ENCODE assay signal across 8 cellular contexts in genomic region chr16:55370762-55371482, GRCh38. TPM values are rescaled to one million over a fixed set of nuclear protein-coding genes. Genes with fewer than 3 reads are reported as not detected.
A peak's percentile ranks its signal among the peaks of the same experiment; 100 is the strongest.
DNase-seq lines count a peak whose midpoint lies in the region; ATAC-seq and TF ChIP-seq lines count a peak whose summit lies in the region.

No MANE protein-coding gene starts in this region.

- H3K27ac Mint-ChIP-seq in activated CD8-positive, alpha-beta T cell treated with anti-CD3 and anti-CD28 coated beads for 36 hours, result no peak overlapping the region
- H3K27ac Mint-ChIP-seq in activated CD8-positive, alpha-beta T cell treated with anti-CD3 and anti-CD28 coated beads, Interleukin-2, amount 10 ng/mL, durations not matched to agents 7 days and 5 days, result no peak overlapping the region
- H3K27ac Mint-ChIP-seq in type B pancreatic cell, result no peak overlapping the region

- intact Hi-C loops in activated CD8-positive, alpha-beta T cell treated with anti-CD3 and anti-CD28 coated beads for 36 hours (cut with micrococcal nuclease), result loop anchor here (10.0 kb wide), 1 partner anchor 56 kb away; no protein-coding TSS in a partner anchor

- peak; percentile 24 for DNase-seq in activated CD8-positive, alpha-beta T cell treated with anti-CD3 and anti-CD28 coated beads for 36 hours
- DNase-seq in activated CD8-positive, alpha-beta T cell treated with anti-CD3 and anti-CD28 coated beads, Interleukin-2, amount 10 ng/mL, durations not matched to agents 7 days and 5 days, result no peak
- peak; percentile 2 for DNase-seq in NCI-H510A (lab: John Stamatoyannopoulos, UW)
- peak; percentile 84 for DNase-seq in coronary artery (ENCODE audit: low spot score)
- DNase-seq in left lobe of liver (ENCODE audit: low spot score), result no peak
- peak; percentile 80 for DNase-seq in type B pancreatic cell (ENCODE audit: extremely low spot score, unreplicated experiment)
- no peak for DNase-seq in activated gamma-delta T cell (lab: John Stamatoyannopoulos, UW)
- DNase-seq in NCI-H2196 treated with DMSO at 0.1 percent for 48 hours (lab: John Stamatoyannopoulos, UW; ENCODE audit: unreplicated experiment), result no peak

- no peaks in the 10 kb centered on the region for H3K36me3 Mint-ChIP-seq in activated CD8-positive, alpha-beta T cell treated with anti-CD3 and anti-CD28 coated beads for 36 hours (ENCODE audit: low read depth)
- no peaks in the 10 kb centered on the region for H3K36me3 Mint-ChIP-seq in activated CD8-positive, alpha-beta T cell treated with anti-CD3 and anti-CD28 coated beads, Interleukin-2, amount 10 ng/mL, durations not matched to agents 7 days and 5 days (ENCODE audit: low read depth)
- no peaks in the 10 kb centered on the region for H3K36me3 Mint-ChIP-seq in type B pancreatic cell

- peak overlapping the region; percentile 27 for H3K4me3 ChIP-seq in coronary artery

- H3K4me3 Mint-ChIP-seq in activated CD8-positive, alpha-beta T cell treated with anti-CD3 and anti-CD28 coated beads for 36 hours, result no peak overlapping the region
- no peak overlapping the region for H3K4me3 Mint-ChIP-seq in activated CD8-positive, alpha-beta T cell treated with anti-CD3 and anti-CD28 coated beads, Interleukin-2, amount 10 ng/mL, durations not matched to agents 7 days and 5 days
- peak overlapping the region; percentile 54 for H3K4me3 Mint-ChIP-seq in type B pancreatic cell

- CTCF ChIA-PET in activated CD8-positive, alpha-beta T cell treated with anti-CD3 and anti-CD28 coated beads for 36 hours (lab: Charles Lee), result no interaction called here
- CTCF ChIA-PET in activated CD8-positive, alpha-beta T cell treated with anti-CD3 and anti-CD28 coated beads, Interleukin-2, amount 10 ng/mL, durations not matched to agents 7 days and 5 days (lab: Charles Lee), result no interaction called here

- ATAC-seq in activated CD8-positive, alpha-beta T cell treated with anti-CD3 and anti-CD28 coated beads for 36 hours, result no peak
- ATAC-seq in activated CD8-positive, alpha-beta T cell treated with anti-CD3 and anti-CD28 coated beads, Interleukin-2, amount 10 ng/mL, durations not matched to agents 7 days and 5 days, result no peak
- peak; percentile 70 for ATAC-seq in left lobe of liver

- H3K27ac ChIP-seq in coronary artery, result peak overlapping the region in 1 of 2 donors; percentile 4

- H3K4me1 Mint-ChIP-seq in activated CD8-positive, alpha-beta T cell treated with anti-CD3 and anti-CD28 coated beads for 36 hours (ENCODE audit: low read depth), result no peaks in the 10 kb centered on the region
- no peaks in the 10 kb centered on the region for H3K4me1 Mint-ChIP-seq in activated CD8-positive, alpha-beta T cell treated with anti-CD3 and anti-CD28 coated beads, Interleukin-2, amount 10 ng/mL, durations not matched to agents 7 days and 5 days (ENCODE audit: low read depth)
- H3K4me1 Mint-ChIP-seq in type B pancreatic cell (ENCODE audit: unreplicated experiment), result peaks cover 23% of the 10 kb centered on the region

- no peak for TF ChIP-seq CTCF in activated CD8-positive, alpha-beta T cell treated with anti-CD3 and anti-CD28 coated beads for 36 hours (IDR thresholded peaks at IDR 0.05)
- peak; percentile 30 for TF ChIP-seq CTCF in coronary artery (IDR thresholded peaks at IDR 0.05)
- peak; percentile 70 for TF ChIP-seq CTCF in type B pancreatic cell (conservative IDR thresholded peaks at IDR 0.05)

- H3K27me3 Mint-ChIP-seq in activated CD8-positive, alpha-beta T cell treated with anti-CD3 and anti-CD28 coated beads for 36 hours, result peaks cover 29% of the 10 kb centered on the region
- peaks cover 22% of the 10 kb centered on the region for H3K27me3 Mint-ChIP-seq in activated CD8-positive, alpha-beta T cell treated with anti-CD3 and anti-CD28 coated beads, Interleukin-2, amount 10 ng/mL, durations not matched to agents 7 days and 5 days (ENCODE audit: low read depth)
- H3K27me3 Mint-ChIP-seq in type B pancreatic cell, result peaks cover 68% of the 10 kb centered on the region

- POLR2A ChIA-PET in activated CD8-positive, alpha-beta T cell treated with anti-CD3 and anti-CD28 coated beads for 36 hours (lab: Charles Lee), result no interaction called here
- POLR2A ChIA-PET in activated CD8-positive, alpha-beta T cell treated with anti-CD3 and anti-CD28 coated beads, Interleukin-2, amount 10 ng/mL, durations not matched to agents 7 days and 5 days (lab: Charles Lee), result no interaction called here

- no peaks in the 10 kb centered on the region for H3K9me3 Mint-ChIP-seq in activated CD8-positive, alpha-beta T cell treated with anti-CD3 and anti-CD28 coated beads for 36 hours
- H3K9me3 Mint-ChIP-seq in activated CD8-positive, alpha-beta T cell treated with anti-CD3 and anti-CD28 coated beads, Interleukin-2, amount 10 ng/mL, durations not matched to agents 7 days and 5 days (ENCODE audit: insufficient read depth), result no peaks in the 10 kb centered on the region
- no peaks in the 10 kb centered on the region for H3K9me3 Mint-ChIP-seq in type B pancreatic cell

RNA-seq across cellular contexts. Expression of gene IRX6, which starts 46.9 kb away (rescaled TPM):
- total RNA-seq in activated CD8-positive, alpha-beta T cell treated with anti-CD3 and anti-CD28 coated beads for 36 hours, result not detected
- not detected for total RNA-seq in activated CD8-positive, alpha-beta T cell treated with anti-CD3 and anti-CD28 coated beads, Interleukin-2, amount 10 ng/mL, durations not matched to agents 7 days and 5 days
- total RNA-seq in left lobe of liver (not detected), type B pancreatic cell (ENCODE audit: low replicate concordance) (0.71 and 1.5 TPM in 2 replicates)

Comparison
In these comparisons a context has a peak if more than half of its experiments do, and no peak if none do; other contexts are left out.
1. DNase-seq: peak in activated CD8-positive, alpha-beta T cell treated with anti-CD3 and anti-CD28 coated beads for 36 hours (single experiment), NCI-H510A (single experiment), coronary artery (single experiment) and type B pancreatic cell (single experiment); none in activated CD8-positive, alpha-beta T cell treated with anti-CD3 and anti-CD28 coated beads, Interleukin-2, amount 10 ng/mL, durations not matched to agents 7 days and 5 days (single experiment), left lobe of liver (single experiment), activated gamma-delta T cell (single experiment) and NCI-H2196 treated with DMSO at 0.1 percent for 48 hours (single experiment).